Comparison of ENCODE assay signal across 9 cellular contexts in genomic region chr4:55636622-55636999, GRCh38. TPM values are rescaled to one million over a fixed set of nuclear protein-coding genes. Genes with fewer than 3 reads are reported as not detected.
DNase-seq lines count a peak whose midpoint lies in the region; ATAC-seq and TF ChIP-seq lines count a peak whose summit lies in the region.
"Had no signal": no experiment of that assay in that cellular context is flagged by ENCODE, and none has a peak within 500 bp of the region (broad histone marks: within the 10 kb centered on the region; RNA-seq: fewer than 3 reads in every experiment).

No MANE protein-coding gene starts in this region.

- H3F3A ChIP-seq in neural cell (ENCODE audit: insufficient read depth, low read length, poor library complexity, severe bottlenecking) = peaks cover 8% of the 10 kb centered on the region

- H2BK15ac ChIP-seq in IMR-90 (ENCODE audit: low read depth, low read length) = no peak overlapping the region

- TF ChIP-seq POLR2A in IMR-90 (IDR thresholded peaks at IDR 0.05; ENCODE audit: low read depth, low read length) = no peak

- peaks cover 17% of the 10 kb centered on the region for H3K27me3 ChIP-seq in CD4-positive, alpha-beta memory T cell (ENCODE audit: insufficient read depth, low read length)
- H3K27me3 ChIP-seq in IMR-90 (ENCODE audit: control insufficient read depth, insufficient read depth, low read length) (peaks cover 33% of the 10 kb centered on the region), ectodermal cell (ENCODE audit: control insufficient read depth, insufficient read depth, low read length, poor library complexity, severe bottlenecking) (peaks cover 25% of the 10 kb centered on the region), neural cell (ENCODE audit: insufficient read depth, low read depth, low read length) (no peaks in the 10 kb centered on the region)

- peak overlapping the region; percentile 77 for H2AFZ ChIP-seq in IMR-90 (replicated peaks; ENCODE audit: low read length, poor library complexity)
- peak overlapping the region; percentile 57 for H2AFZ ChIP-seq in neural cell (ENCODE audit: low read depth, low read length)

- dilution Hi-C loops in IMR-90 (cut with HindIII; ENCODE audit: low sequenced_read_pairs, unreplicated experiment) = no loop called here

- no peak overlapping the region for H3K27ac ChIP-seq in CD4-positive, alpha-beta memory T cell (ENCODE audit: low read depth, low read length)
- no peak overlapping the region for H3K27ac ChIP-seq in IMR-90 (ENCODE audit: insufficient read depth, low read length)
- no peak overlapping the region for H3K27ac ChIP-seq in ectodermal cell (ENCODE audit: insufficient read depth, low read depth, low read length, poor library complexity, severe bottlenecking)
- peak overlapping the region; percentile 72 for H3K27ac ChIP-seq in neural cell (ENCODE audit: low read length)

- intact Hi-C loops in CD4-positive, alpha-beta memory T cell (cut with micrococcal nuclease) = no loop called here
- intact Hi-C loops in IMR-90 (cut with micrococcal nuclease) = loop anchor here (5.0 kb wide), 1 partner anchor 289 kb away; the partner anchor contains the start of gene SRD5A3

- H2AK9ac ChIP-seq in IMR-90 (replicated peaks; ENCODE audit: low read depth, low read length, poor library complexity) = no peak overlapping the region

- no CpG with 5 or more reads among the region's 8 CpGs for WGBS in IMR-90 (ENCODE audit: extremely low coverage in 2 of 2, insufficient read length in 1 of 2), 2 experiments
- WGBS in ectodermal cell, 2 experiments = 1 to 3% methylated on average over 8 of the region's 8 CpGs

- H3K27me3 Mint-ChIP-seq in CD4-positive, alpha-beta memory T cell = peaks cover 32 to 35% of the 10 kb centered on the region in 2 donors

- peaks cover 15% of the 10 kb centered on the region for H3K4me1 ChIP-seq in CD4-positive, alpha-beta memory T cell (ENCODE audit: insufficient read depth, low read length)
- H3K4me1 ChIP-seq in IMR-90 (ENCODE audit: control insufficient read depth, insufficient read depth, low read length) (no peaks in the 10 kb centered on the region; the same call in 1 of the 2 replicates), ectodermal cell (ENCODE audit: control insufficient read depth, insufficient read depth, low read length) (peaks cover 26% of the 10 kb centered on the region)

- H2BK20ac ChIP-seq in IMR-90 (ENCODE audit: low read depth, low read length) = no peak overlapping the region

- H3K36me3 ChIP-seq in CD4-positive, alpha-beta memory T cell (ENCODE audit: insufficient read depth, low read length) = no peaks in the 10 kb centered on the region
- H3K36me3 ChIP-seq in IMR-90 (ENCODE audit: control insufficient read depth, insufficient read depth, low read length) = no peaks in the 10 kb centered on the region
- H3K36me3 ChIP-seq in ectodermal cell (ENCODE audit: control insufficient read depth, insufficient read depth, low read length) = no peaks in the 10 kb centered on the region
- no peaks in the 10 kb centered on the region for H3K36me3 ChIP-seq in neural cell (ENCODE audit: insufficient read depth, low read length)

- TF ChIP-seq EP300 in neural cell (conservative IDR thresholded peaks at IDR 0.05; ENCODE audit: poor library complexity, severe bottlenecking) = no peak

- peak overlapping the region; percentile 70 to 87 (median 77) for H3K4me3 Mint-ChIP-seq in CD4-positive, alpha-beta memory T cell

- H3K9ac ChIP-seq in IMR-90 (ENCODE audit: low read depth, low read length) (no peak overlapping the region), neural cell (ENCODE audit: low read length) (peak overlapping the region; percentile 46)

- H3K4me3 ChIP-seq in CD4-positive, alpha-beta memory T cell (ENCODE audit: low read length in 2 of 2) = no peak overlapping the region
- no peak overlapping the region for H3K4me3 ChIP-seq in IMR-90 (ENCODE audit: insufficient read depth, low read depth, low read length)
- H3K4me3 ChIP-seq in ectodermal cell (ENCODE audit: insufficient read depth, low read depth, low read length) = peak overlapping the region; percentile 49
- H3K4me3 ChIP-seq in neural cell (ENCODE audit: low read length) = peak overlapping the region; percentile 82

- TF ChIP-seq RAD21 in IMR-90 (IDR thresholded peaks at IDR 0.05; ENCODE audit: low read length) = no peak
- no peak for TF ChIP-seq RAD21 in neural cell (conservative IDR thresholded peaks at IDR 0.05)

- H3K23ac ChIP-seq in IMR-90 (ENCODE audit: low read depth, low read length) = no peak overlapping the region; the same call in 1 of the 2 replicates

- no peaks in the 10 kb centered on the region for H3K9me2 ChIP-seq in neural cell (ENCODE audit: insufficient read depth, low read length)

- TF ChIP-seq CTCF in IMR-90 (conservative IDR thresholded peaks at IDR 0.05; ENCODE audit: low read depth, low read length) (no peak), neural cell (IDR thresholded peaks at IDR 0.05; ENCODE audit: poor library complexity, severe bottlenecking) (no peak)

- H3K36me3 Mint-ChIP-seq in CD4-positive, alpha-beta memory T cell = no peaks in the 10 kb centered on the region

- CTCF ChIA-PET in CD4-positive, alpha-beta memory T cell (lab: Charles Lee; ENCODE audit: partially characterized antibody) = no interaction called here
- CTCF ChIA-PET in IMR-90 (lab: Yijun Ruan, JAX) = no interaction called here

- no peak overlapping the region for H2AK5ac ChIP-seq in IMR-90 (ENCODE audit: low read depth, low read length)

- H3K9me3 Mint-ChIP-seq in CD4-positive, alpha-beta memory T cell = peaks cover 0 to 5% (median 0%) of the 10 kb centered on the region in 8 donors

- no TSS peak for BruUV-seq in IMR-90 (replicated peaks; lab: Mats Ljungman, UMichigan)

- H3K79me1 ChIP-seq in IMR-90 (ENCODE audit: low read depth in 1 of 2, low read length in 2 of 2) = no peaks in the 10 kb centered on the region

- DNase-seq in CD4-positive, alpha-beta memory T cell = no peak
- no peak for DNase-seq in IMR-90
- no peak for DNase-seq in cerebellum (ENCODE audit: low spot score)
- DNase-seq in DMS 273 (lab: John Stamatoyannopoulos, UW; ENCODE audit: unreplicated experiment) = no peak
- no peak for DNase-seq in NCI-H1694 (lab: John Stamatoyannopoulos, UW)

- no peak overlapping the region for H3K4ac ChIP-seq in IMR-90 (ENCODE audit: low read depth, low read length)

- H4K91ac ChIP-seq in IMR-90 (ENCODE audit: insufficient read depth, low read depth, low read length) = no peak overlapping the region

- H3K14ac ChIP-seq in IMR-90 (replicated peaks; ENCODE audit: low read depth, low read length) = no peak overlapping the region

- H4K20me1 ChIP-seq in IMR-90 (ENCODE audit: insufficient read depth, low read length) = no peaks in the 10 kb centered on the region
- H4K20me1 ChIP-seq in neural cell (ENCODE audit: insufficient read depth) = no peaks in the 10 kb centered on the region

- no peak overlapping the region for H4K8ac ChIP-seq in IMR-90 (ENCODE audit: low read depth in 2 of 2, low read length in 2 of 2)

- H3K9me3 ChIP-seq in CD4-positive, alpha-beta memory T cell (ENCODE audit: control insufficient read depth in 1 of 2, low read length in 2 of 2) = no peaks in the 10 kb centered on the region
- H3K9me3 ChIP-seq in IMR-90 (ENCODE audit: control insufficient read depth, insufficient read depth, low read length) = no peaks in the 10 kb centered on the region
- H3K9me3 ChIP-seq in ectodermal cell (ENCODE audit: control insufficient read depth, low read length) = no peaks in the 10 kb centered on the region
- no peaks in the 10 kb centered on the region for H3K9me3 ChIP-seq in neural cell (ENCODE audit: low read length)

- peak overlapping the region; percentile 25; the same call in 1 of the 2 replicates for H3K4me2 ChIP-seq in IMR-90 (ENCODE audit: low read depth, low read length)
- H3K4me2 ChIP-seq in neural cell (ENCODE audit: low read length) = peak overlapping the region; percentile 85

- H3K27ac Mint-ChIP-seq in CD4-positive, alpha-beta memory T cell = no peak overlapping the region

- H3K9me1 ChIP-seq in IMR-90 (ENCODE audit: insufficient read depth, low read length) = no peaks in the 10 kb centered on the region

- ATAC-seq in IMR-90 (ENCODE audit: low read depth) = no peak
- no peak for ATAC-seq in GM21515 (IDR thresholded peaks at IDR 0.05; ENCODE audit: unreplicated experiment)

- no peak overlapping the region for H2BK5ac ChIP-seq in IMR-90 (ENCODE audit: low read depth, low read length, poor library complexity, severe bottlenecking)

- H3K79me2 ChIP-seq in neural cell (replicated peaks; ENCODE audit: insufficient read depth, low read length) = no peaks in the 10 kb centered on the region

- in situ Hi-C loops in IMR-90 (cut with MboI; ENCODE audit: low sequenced_read_pairs) = no loop called here

- peaks cover 15 to 20% (median 17%) of the 10 kb centered on the region in 4 donors for H3K4me1 Mint-ChIP-seq in CD4-positive, alpha-beta memory T cell

- no peak overlapping the region for H3K18ac ChIP-seq in IMR-90 (ENCODE audit: low read depth, low read length)

- POLR2A ChIA-PET in CD4-positive, alpha-beta memory T cell (lab: Charles Lee; ENCODE audit: partially characterized antibody) = no interaction called here
- POLR2A ChIA-PET in IMR-90 (lab: Charles Lee; ENCODE audit: unreplicated experiment) = no interaction called here

- H2BK120ac ChIP-seq in IMR-90 (ENCODE audit: low read depth, low read length) = no peak overlapping the region

- H4K5ac ChIP-seq in IMR-90 (ENCODE audit: low read depth, low read length) = no peak overlapping the region

- H3K56ac ChIP-seq in IMR-90 (ENCODE audit: extremely low read depth, insufficient read depth, low read length) = no peak overlapping the region

RNA-seq across cellular contexts. Expression of gene NMU, which starts 0.5 kb away (rescaled TPM):
- total RNA-seq in CD4-positive, alpha-beta memory T cell = not detected
- polyA plus RNA-seq in CD4-positive, alpha-beta memory T cell = 1 to 10 TPM in 1 of 2 donors, under 1 TPM in 1; 0.49 to 6.7 TPM
- total RNA-seq in IMR-90 (2012; rRNA removed) = not detected in 2 replicates
- not detected in 2 replicates for polyA plus RNA-seq in IMR-90 (2012; rRNA removed)
- not detected in 2 replicates for polyA plus RNA-seq in IMR-90 (2012; cell fraction: cytosol; rRNA removed)
- not detected in 2 replicates for polyA plus RNA-seq in IMR-90 (2012; cell fraction: nucleus; rRNA removed; ENCODE audit: low replicate concordance)
- polyA plus RNA-seq in ectodermal cell (2013, experiment 1 of 4) = 11.0 TPM
- polyA plus RNA-seq in ectodermal cell (2013, experiment 2 of 4) = 9.9 TPM
- 10.5 TPM for polyA plus RNA-seq in ectodermal cell (2013, experiment 3 of 4)
- polyA plus RNA-seq in ectodermal cell (2013, experiment 4 of 4) = 10.9 TPM
- polyA plus RNA-seq in neural cell = 47.2 and 55.7 TPM in 2 replicates
- polyA minus RNA-seq in neural cell = 16.3 and 20.4 TPM in 2 replicates
- total RNA-seq in cerebellum = 4.3 TPM
- total RNA-seq: omental fat pad had no signal

RNA-seq across cellular contexts. Expression of gene PDCL2, which starts 44.6 kb away (rescaled TPM):
- not detected for total RNA-seq in CD4-positive, alpha-beta memory T cell
- not detected for polyA plus RNA-seq in CD4-positive, alpha-beta memory T cell
- not detected in 2 replicates for total RNA-seq in IMR-90 (2012; rRNA removed)
- polyA plus RNA-seq in IMR-90 (2012; rRNA removed) = not detected in 2 replicates
- not detected in 2 replicates for polyA plus RNA-seq in IMR-90 (2012; cell fraction: cytosol; rRNA removed)
- polyA plus RNA-seq in IMR-90 (2012; cell fraction: nucleus; rRNA removed; ENCODE audit: low replicate concordance) = not detected in 2 replicates
- not detected for polyA plus RNA-seq in ectodermal cell (2013, experiment 1 of 4)
- not detected for polyA plus RNA-seq in ectodermal cell (2013, experiment 2 of 4)
- not detected for polyA plus RNA-seq in ectodermal cell (2013, experiment 3 of 4)
- not detected for polyA plus RNA-seq in ectodermal cell (2013, experiment 4 of 4)
- polyA plus RNA-seq in neural cell = not detected in 2 replicates
- polyA minus RNA-seq in neural cell = not detected in 2 replicates
- not detected for total RNA-seq in cerebellum
- total RNA-seq: omental fat pad had no signal

Comparison
In these comparisons a context has a peak if more than half of its experiments do, and no peak if none do; other contexts are left out.
1. H3K4me3 ChIP-seq: peak in ectodermal cell (single experiment) and neural cell (single experiment); none in CD4-positive, alpha-beta memory T cell (0 of 2) and IMR-90 (single experiment).